Comparison of ENCODE assay signal across 20 cellular contexts in genomic region chr1:15420853-15421465, GRCh38.
DNase-seq lines count a peak whose midpoint lies in the region; ATAC-seq and TF ChIP-seq lines count a peak whose summit lies in the region.
"Had no signal": no experiment of that assay in that cellular context is flagged by ENCODE, and none has a peak within 500 bp of the region (broad histone marks: within the 10 kb centered on the region; RNA-seq: fewer than 3 reads in every experiment).

No MANE protein-coding gene starts in this region.

- no peak overlapping the region for H2AFZ ChIP-seq in MM.1S (ENCODE audit: low read length)
- H2AFZ ChIP-seq: GM23248 had no signal

- H3F3A ChIP-seq in MM.1S (ENCODE audit: insufficient read depth, low read length) = no peaks in the 10 kb centered on the region

- DNase-seq in GM06990 (ENCODE audit: extremely low read depth, insufficient read length) = no peak
- no peak for DNase-seq in MM.1S
- no peak for DNase-seq in Ammon's horn (ENCODE audit: low spot score)
- no peak for DNase-seq in NCI-H2029 treated with DMSO at 0.1 percent for 48 hours (lab: John Stamatoyannopoulos, UW)
- DNase-seq: activated gamma-delta T cell treated with Interleukin-2 at 50 U/mL for 16 hours; AML-193; anterior cingulate cortex; DMS 273 treated with DMSO at 0.1 percent for 48 hours; foreskin keratinocyte; GM23248; NCI-H748 treated with DMSO at 0.1 percent for 48 hours; ovary; RPMI8226; stimulated activated CD4-positive, alpha-beta T cell treated with anti-CD3 and anti-CD28 coated beads, Interleukin-4, amount 100 ng/mL, for 4 hours; stimulated activated CD8-positive, alpha-beta memory T cell treated with anti-CD3 and anti-CD28 coated beads, Interleukin-4, amount 100 ng/mL, for 48 hours; thyroid gland had no signal

- H3K36me3 ChIP-seq in GM06990 (ENCODE audit: control insufficient read depth, insufficient read depth, low read length) (peaks cover 10% of the 10 kb centered on the region), MM.1S (replicated peaks; ENCODE audit: insufficient read depth, low read length) (no peaks in the 10 kb centered on the region), duodenal mucosa (ENCODE audit: control insufficient read depth in 1 of 2, insufficient read depth in 2 of 2, low read length in 2 of 2) (peaks cover 0 to 8% of the 10 kb centered on the region in 2 donors), neutrophil (peaks cover 82% of the 10 kb centered on the region)
- H3K36me3 ChIP-seq: ovary had no signal

- peaks cover 22% of the 10 kb centered on the region for H3K79me2 ChIP-seq in MM.1S (ENCODE audit: low read length)

- H4K20me1 ChIP-seq in MM.1S (ENCODE audit: insufficient read depth, low read length) = no peaks in the 10 kb centered on the region

- no peak overlapping the region for H3K4me3 ChIP-seq in GM06990 (replicated peaks; ENCODE audit: low read depth, low read length)
- H3K4me3 ChIP-seq in MM.1S (ENCODE audit: low read length) = no peak overlapping the region
- peak overlapping the region in 1 of 2 donors; percentile 17 for H3K4me3 ChIP-seq in duodenal mucosa (ENCODE audit: low read depth in 1 of 2, low read length in 2 of 2)
- H3K4me3 ChIP-seq in neutrophil (ENCODE audit: low read depth in 1 of 2, low read length in 1 of 2) = peak overlapping the region in 1 of 2 experiments; percentile 14
- H3K4me3 ChIP-seq: GM23248, ovary, smooth muscle cell, thyroid gland had no signal

- no peak overlapping the region for H3K4me2 ChIP-seq in MM.1S (ENCODE audit: low read depth, low read length)
- H3K4me2 ChIP-seq: smooth muscle cell had no signal

- H3K9me3 ChIP-seq in MM.1S (replicated peaks; ENCODE audit: insufficient read depth, low read length) = no peaks in the 10 kb centered on the region
- H3K9me3 ChIP-seq in duodenal mucosa (ENCODE audit: control insufficient read depth in 1 of 2, low read length in 2 of 2) = no peaks in the 10 kb centered on the region
- H3K9me3 ChIP-seq in neutrophil = no peaks in the 10 kb centered on the region
- H3K9me3 ChIP-seq: ovary, thyroid gland had no signal

- H3K27ac ChIP-seq in MM.1S (ENCODE audit: low read length) = no peak overlapping the region
- H3K27ac ChIP-seq in duodenal mucosa (ENCODE audit: low read depth, low read length) = peak overlapping the region; percentile 48
- peak overlapping the region; percentile 100 for H3K27ac ChIP-seq in neutrophil
- H3K27ac ChIP-seq: foreskin keratinocyte, GM23248, ovary, thyroid gland had no signal

- no peak overlapping the region for H3K9ac ChIP-seq in MM.1S (ENCODE audit: low read length)
- peak overlapping the region; percentile 31 to 33 for H3K9ac ChIP-seq in duodenal mucosa (ENCODE audit: low read depth in 1 of 2, low read length in 2 of 2)
- H3K9ac ChIP-seq: GM23248 had no signal

- no peaks in the 10 kb centered on the region for H3K4me1 ChIP-seq in MM.1S (ENCODE audit: low read length)
- peaks cover 76 to 77% of the 10 kb centered on the region in 2 donors for H3K4me1 ChIP-seq in duodenal mucosa (ENCODE audit: control insufficient read depth in 1 of 2, insufficient read depth in 2 of 2, low read length in 2 of 2)
- H3K4me1 ChIP-seq in neutrophil (ENCODE audit: control insufficient read depth in 1 of 2, insufficient read depth in 1 of 2, low read depth in 1 of 2, low read length in 1 of 2) = peaks cover 65 to 80% of the 10 kb centered on the region in 2 experiments

- H3K27me3 ChIP-seq in GM06990 (replicated peaks; ENCODE audit: control insufficient read depth, insufficient read depth, low read length) (no peaks in the 10 kb centered on the region), MM.1S (replicated peaks; ENCODE audit: insufficient read depth, low read length) (no peaks in the 10 kb centered on the region), duodenal mucosa (ENCODE audit: control insufficient read depth in 1 of 2, insufficient read depth in 2 of 2, low read length in 2 of 2) (no peaks in the 10 kb centered on the region), neutrophil (no peaks in the 10 kb centered on the region)
- H3K27me3 ChIP-seq: foreskin keratinocyte, ovary, thyroid gland had no signal

- peak; percentile 7 for TF ChIP-seq CTCF in GM06990 (IDR thresholded peaks at IDR 0.05; ENCODE audit: insufficient read depth, low read length, poor library complexity, severe bottlenecking)
- TF ChIP-seq CTCF in MM.1S (IDR thresholded peaks at IDR 0.05; ENCODE audit: low read length) = peak; percentile 16; the same call in 1 of the 2 replicates
- TF ChIP-seq CTCF in neutrophil (IDR thresholded peaks at IDR 0.05) = peak; percentile 41

- ATAC-seq in HG03196 (IDR thresholded peaks at IDR 0.05; ENCODE audit: unreplicated experiment) = no peak
- ATAC-seq: foreskin keratinocyte had no signal

- no peaks in the 10 kb centered on the region for H3K9me2 ChIP-seq in MM.1S (replicated peaks; ENCODE audit: insufficient read depth, low read length)
